1 cellular context compared by ENCODE assay signal in the genomic region with DNA sequence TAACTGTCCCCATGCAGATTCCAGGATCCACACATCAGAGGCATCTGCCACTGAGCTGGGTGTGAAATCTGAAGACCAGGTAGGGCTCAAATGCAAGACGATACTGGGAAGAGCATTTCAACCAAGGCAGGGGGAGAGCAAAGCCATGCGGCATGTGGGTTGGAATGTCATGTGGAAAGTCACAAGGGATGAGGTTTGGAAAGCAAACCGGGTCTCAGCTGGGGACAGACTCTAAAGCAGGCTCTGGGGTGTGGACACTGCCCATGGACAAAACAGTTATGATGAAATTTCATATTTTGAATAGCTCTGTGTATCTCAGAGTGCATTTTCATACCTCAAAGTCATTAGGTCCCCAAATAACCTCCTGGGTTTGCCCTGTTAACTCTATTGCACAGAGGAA.
TF ChIP-seq lines count a peak whose summit lies in the region.

No MANE protein-coding gene starts in this region.

TF ChIP-seq in H1, 55 proteins besides CTCF, POLR2A, EP300 and RAD21:
- TF ChIP-seq, protein P1, sequence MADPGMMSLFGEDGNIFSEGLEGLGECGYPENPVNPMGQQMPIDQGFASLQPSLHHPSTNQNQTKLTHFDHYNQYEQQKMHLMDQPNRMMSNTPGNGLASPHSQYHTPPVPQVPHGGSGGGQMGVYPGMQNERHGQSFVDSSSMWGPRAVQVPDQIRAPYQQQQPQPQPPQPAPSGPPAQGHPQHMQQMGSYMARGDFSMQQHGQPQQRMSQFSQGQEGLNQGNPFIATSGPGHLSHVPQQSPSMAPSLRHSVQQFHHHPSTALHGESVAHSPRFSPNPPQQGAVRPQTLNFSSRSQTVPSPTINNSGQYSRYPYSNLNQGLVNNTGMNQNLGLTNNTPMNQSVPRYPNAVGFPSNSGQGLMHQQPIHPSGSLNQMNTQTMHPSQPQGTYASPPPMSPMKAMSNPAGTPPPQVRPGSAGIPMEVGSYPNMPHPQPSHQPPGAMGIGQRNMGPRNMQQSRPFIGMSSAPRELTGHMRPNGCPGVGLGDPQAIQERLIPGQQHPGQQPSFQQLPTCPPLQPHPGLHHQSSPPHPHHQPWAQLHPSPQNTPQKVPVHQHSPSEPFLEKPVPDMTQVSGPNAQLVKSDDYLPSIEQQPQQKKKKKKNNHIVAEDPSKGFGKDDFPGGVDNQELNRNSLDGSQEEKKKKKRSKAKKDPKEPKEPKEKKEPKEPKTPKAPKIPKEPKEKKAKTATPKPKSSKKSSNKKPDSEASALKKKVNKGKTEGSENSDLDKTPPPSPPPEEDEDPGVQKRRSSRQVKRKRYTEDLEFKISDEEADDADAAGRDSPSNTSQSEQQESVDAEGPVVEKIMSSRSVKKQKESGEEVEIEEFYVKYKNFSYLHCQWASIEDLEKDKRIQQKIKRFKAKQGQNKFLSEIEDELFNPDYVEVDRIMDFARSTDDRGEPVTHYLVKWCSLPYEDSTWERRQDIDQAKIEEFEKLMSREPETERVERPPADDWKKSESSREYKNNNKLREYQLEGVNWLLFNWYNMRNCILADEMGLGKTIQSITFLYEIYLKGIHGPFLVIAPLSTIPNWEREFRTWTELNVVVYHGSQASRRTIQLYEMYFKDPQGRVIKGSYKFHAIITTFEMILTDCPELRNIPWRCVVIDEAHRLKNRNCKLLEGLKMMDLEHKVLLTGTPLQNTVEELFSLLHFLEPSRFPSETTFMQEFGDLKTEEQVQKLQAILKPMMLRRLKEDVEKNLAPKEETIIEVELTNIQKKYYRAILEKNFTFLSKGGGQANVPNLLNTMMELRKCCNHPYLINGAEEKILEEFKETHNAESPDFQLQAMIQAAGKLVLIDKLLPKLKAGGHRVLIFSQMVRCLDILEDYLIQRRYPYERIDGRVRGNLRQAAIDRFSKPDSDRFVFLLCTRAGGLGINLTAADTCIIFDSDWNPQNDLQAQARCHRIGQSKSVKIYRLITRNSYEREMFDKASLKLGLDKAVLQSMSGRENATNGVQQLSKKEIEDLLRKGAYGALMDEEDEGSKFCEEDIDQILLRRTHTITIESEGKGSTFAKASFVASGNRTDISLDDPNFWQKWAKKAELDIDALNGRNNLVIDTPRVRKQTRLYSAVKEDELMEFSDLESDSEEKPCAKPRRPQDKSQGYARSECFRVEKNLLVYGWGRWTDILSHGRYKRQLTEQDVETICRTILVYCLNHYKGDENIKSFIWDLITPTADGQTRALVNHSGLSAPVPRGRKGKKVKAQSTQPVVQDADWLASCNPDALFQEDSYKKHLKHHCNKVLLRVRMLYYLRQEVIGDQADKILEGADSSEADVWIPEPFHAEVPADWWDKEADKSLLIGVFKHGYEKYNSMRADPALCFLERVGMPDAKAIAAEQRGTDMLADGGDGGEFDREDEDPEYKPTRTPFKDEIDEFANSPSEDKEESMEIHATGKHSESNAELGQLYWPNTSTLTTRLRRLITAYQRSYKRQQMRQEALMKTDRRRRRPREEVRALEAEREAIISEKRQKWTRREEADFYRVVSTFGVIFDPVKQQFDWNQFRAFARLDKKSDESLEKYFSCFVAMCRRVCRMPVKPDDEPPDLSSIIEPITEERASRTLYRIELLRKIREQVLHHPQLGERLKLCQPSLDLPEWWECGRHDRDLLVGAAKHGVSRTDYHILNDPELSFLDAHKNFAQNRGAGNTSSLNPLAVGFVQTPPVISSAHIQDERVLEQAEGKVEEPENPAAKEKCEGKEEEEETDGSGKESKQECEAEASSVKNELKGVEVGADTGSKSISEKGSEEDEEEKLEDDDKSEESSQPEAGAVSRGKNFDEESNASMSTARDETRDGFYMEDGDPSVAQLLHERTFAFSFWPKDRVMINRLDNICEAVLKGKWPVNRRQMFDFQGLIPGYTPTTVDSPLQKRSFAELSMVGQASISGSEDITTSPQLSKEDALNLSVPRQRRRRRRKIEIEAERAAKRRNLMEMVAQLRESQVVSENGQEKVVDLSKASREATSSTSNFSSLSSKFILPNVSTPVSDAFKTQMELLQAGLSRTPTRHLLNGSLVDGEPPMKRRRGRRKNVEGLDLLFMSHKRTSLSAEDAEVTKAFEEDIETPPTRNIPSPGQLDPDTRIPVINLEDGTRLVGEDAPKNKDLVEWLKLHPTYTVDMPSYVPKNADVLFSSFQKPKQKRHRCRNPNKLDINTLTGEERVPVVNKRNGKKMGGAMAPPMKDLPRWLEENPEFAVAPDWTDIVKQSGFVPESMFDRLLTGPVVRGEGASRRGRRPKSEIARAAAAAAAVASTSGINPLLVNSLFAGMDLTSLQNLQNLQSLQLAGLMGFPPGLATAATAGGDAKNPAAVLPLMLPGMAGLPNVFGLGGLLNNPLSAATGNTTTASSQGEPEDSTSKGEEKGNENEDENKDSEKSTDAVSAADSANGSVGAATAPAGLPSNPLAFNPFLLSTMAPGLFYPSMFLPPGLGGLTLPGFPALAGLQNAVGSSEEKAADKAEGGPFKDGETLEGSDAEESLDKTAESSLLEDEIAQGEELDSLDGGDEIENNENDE (IDR thresholded peaks at IDR 0.05; ENCODE audit: insufficient replicate concordance, low read length): no peak
- TF ChIP-seq RFX5 (IDR thresholded peaks at IDR 0.05; ENCODE audit: borderline replicate concordance, low read depth, low read length) (no peak), KDM4A (IDR thresholded peaks at IDR 0.05; ENCODE audit: low read depth, low read length, severe bottlenecking) (no peak), BACH1 (IDR thresholded peaks at IDR 0.05; ENCODE audit: low read length) (no peak), TAF1 (IDR thresholded peaks at IDR 0.05; ENCODE audit: low read depth, low read length) (no peak), CEBPB (IDR thresholded peaks at IDR 0.05; ENCODE audit: low read depth, low read length) (no peak), CBX8 (IDR thresholded peaks at IDR 0.05; ENCODE audit: borderline replicate concordance, low read depth, low read length) (no peak)
- TF ChIP-seq, protein P2, sequence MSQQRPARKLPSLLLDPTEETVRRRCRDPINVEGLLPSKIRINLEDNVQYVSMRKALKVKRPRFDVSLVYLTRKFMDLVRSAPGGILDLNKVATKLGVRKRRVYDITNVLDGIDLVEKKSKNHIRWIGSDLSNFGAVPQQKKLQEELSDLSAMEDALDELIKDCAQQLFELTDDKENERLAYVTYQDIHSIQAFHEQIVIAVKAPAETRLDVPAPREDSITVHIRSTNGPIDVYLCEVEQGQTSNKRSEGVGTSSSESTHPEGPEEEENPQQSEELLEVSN (IDR thresholded peaks at IDR 0.05): 0 out of 2 replicates have a peak, but pooled peaks have one; percentile 15
TF ChIP-seq in H1: peak in this region for 1.
